25 cellular contexts compared by ENCODE assay signal in genomic region chr1:20446796-20447195, GRCh38. TPM values are rescaled to one million over a fixed set of nuclear protein-coding genes. Genes with fewer than 3 reads are reported as not detected.
A peak's percentile ranks its signal among the peaks of the same experiment; 100 is the strongest.
DNase-seq lines count a peak whose midpoint lies in the region; FAIRE-seq and TF ChIP-seq lines count a peak whose summit lies in the region.
"Had no signal": no experiment of that assay in that cellular context is flagged by ENCODE, and none has a peak within 500 bp of the region (broad histone marks: within the 10 kb centered on the region; RNA-seq: fewer than 3 reads in every experiment).

No MANE protein-coding gene starts in this region.

- TF ChIP-seq POLR2A in Peyer's patch (IDR thresholded peaks at IDR 0.05): no peak

- no peaks in the 10 kb centered on the region for H3K36me3 ChIP-seq in Peyer's patch
- H3K36me3 ChIP-seq: heart left ventricle, pancreas had no signal

- POLR2A ChIA-PET in RWPE1 (lab: Yijun Ruan, JAX; ENCODE audit: low non-redundant PET): no interaction called here

- H3K27me3 ChIP-seq in dorsolateral prefrontal cortex (no peaks in the 10 kb centered on the region), Peyer's patch (no peaks in the 10 kb centered on the region)
- H3K27me3 ChIP-seq: body of pancreas had no signal

- no peak overlapping the region for H3K27ac ChIP-seq in RWPE1
- H3K27ac ChIP-seq in dorsolateral prefrontal cortex: peak overlapping the region in 34 of 59 donors; percentile 2 to 97 (median 88)
- no peak overlapping the region for H3K27ac ChIP-seq in Peyer's patch
- H3K27ac ChIP-seq: body of pancreas, heart left ventricle, pancreas had no signal

- CTCF ChIA-PET in RWPE1 (lab: Yijun Ruan, JAX): interaction anchor here (1.0 kb wide), 1 partner anchor 15 kb away, joined by 3 read pairs; no protein-coding TSS in a partner anchor

- H3K4me3 ChIP-seq in dorsolateral prefrontal cortex: no peak overlapping the region
- H3K4me3 ChIP-seq in Peyer's patch: no peak overlapping the region
- H3K4me3 ChIP-seq: body of pancreas, heart left ventricle, pancreas, smooth muscle cell had no signal

- intact Hi-C loops in dorsolateral prefrontal cortex (cut with DNase I) (loop anchor here in 1 of 2 donors (5.0 kb wide), 1 partner anchor 41 kb away; the partner anchor contains the start of gene CAMK2N1), posterior cingulate gyrus (cut with DNase I) (loop anchor here (5.0 kb wide), 1 partner anchor 41 kb away; the partner anchor contains the start of gene CAMK2N1)

- H3K9me3 ChIP-seq in Peyer's patch: no peaks in the 10 kb centered on the region
- H3K9me3 ChIP-seq: body of pancreas, heart left ventricle, pancreas had no signal

- DNase-seq in ELR (ENCODE audit: low read depth) (peak; percentile 48), RWPE1 (ENCODE audit: low spot score) (peak; percentile 66), dorsolateral prefrontal cortex (peak in 6 of 10 donors; percentile 56 to 87 (median 66)), posterior cingulate gyrus (peak in 7 of 10 donors; percentile 17 to 94 (median 67)), HTR-8/SVneo (ENCODE audit: insufficient read length, low spot score) (no peak), islet precursor cell (no peak), COR-L47 (lab: John Stamatoyannopoulos, UW) (no peak), Peyer's patch (no peak)
- DNase-seq: activated B cell treated with CpG ODN at 0.5 μM for 24 hours; activated CD4-positive, alpha-beta memory T cell treated with anti-CD3 and anti-CD28 coated beads, Interleukin-2, amount 10 ng/mL, durations not matched to agents 7 days and 5 days; activated T-cell treated with anti-CD3 and anti-CD28 coated beads, Interleukin-2, amount 50 U/mL, for 24 hours; AML-193; body of pancreas; cortex of kidney; GDM1; heart left ventricle; immature natural killer cell; MM.1S; naive thymus-derived CD4-positive, alpha-beta T cell; NCI-H187; NCI-H446; pancreas; stimulated activated CD4-positive, alpha-beta T cell treated with anti-CD3 and anti-CD28 coated beads, Interleukin-4, amount 100 ng/mL, for 4 hours had no signal

- TF ChIP-seq CTCF in RWPE1 (conservative IDR thresholded peaks at IDR 0.05; ENCODE audit: low read depth): no peak
- TF ChIP-seq CTCF in dorsolateral prefrontal cortex (IDR thresholded peaks at IDR 0.05 in 54 of 56, conservative IDR thresholded peaks at IDR 0.05 in 2 of 56; ENCODE audit: low read depth in 1 of 56, partially characterized antibody in 56 of 56): no peak
- TF ChIP-seq CTCF in Peyer's patch (IDR thresholded peaks at IDR 0.05): no peak

- H3K4me1 ChIP-seq in Peyer's patch: no peaks in the 10 kb centered on the region
- H3K4me1 ChIP-seq: body of pancreas, heart left ventricle, pancreas had no signal

- no peak for FAIRE-seq in HTR-8/SVneo (lab: Jason Lieb, UNC)
- FAIRE-seq: D721Med, pancreas had no signal

RNA-seq across cellular contexts. Expression of gene CAMK2N1, which starts 39.2 kb away (rescaled TPM):
- total RNA-seq in dorsolateral prefrontal cortex (100 to 1,000 TPM; 248 to 798 (median 441) TPM), Peyer's patch (10 to 100 TPM; 18.2 to 89.7 (median 75.1) TPM)

Comparison
In these comparisons a context has a peak if more than half of its experiments do, and no peak if none do; other contexts are left out.
1. DNase-seq: peak in ELR (single experiment), RWPE1 (single experiment), dorsolateral prefrontal cortex (6 of 10) and posterior cingulate gyrus (7 of 10); none in HTR-8/SVneo (single experiment), islet precursor cell (single experiment), COR-L47 (single experiment) and Peyer's patch (0 of 3).
2. H3K27ac ChIP-seq: peak in dorsolateral prefrontal cortex (34 of 59); none in RWPE1 (single experiment) and Peyer's patch (0 of 4).